ENCODE assay signal across 1 cellular context in genomic region chr20:31603822-31604566, GRCh38.
TF ChIP-seq lines count a peak whose summit lies in the region.

No MANE protein-coding gene starts in this region.

TF ChIP-seq in K562, 482 proteins besides CTCF, POLR2A, EP300 and RAD21 (continued from another document and continues in another):
- no peak for TF ChIP-seq ZBTB11 (CRISPR knock-in tag; IDR thresholded peaks at IDR 0.05)
- no peak for TF ChIP-seq GTF2A2 (tag; IDR thresholded peaks at IDR 0.05)
- no peak for TF ChIP-seq TEAD1 (CRISPR knock-in tag; IDR thresholded peaks at IDR 0.05)
- TF ChIP-seq EGR1 (conservative IDR thresholded peaks at IDR 0.05) = peak; percentile 53
- TF ChIP-seq POLR3A (IDR thresholded peaks at IDR 0.05; ENCODE audit: borderline replicate concordance, extremely low read depth, insufficient read depth, insufficient read length) = no peak
- TF ChIP-seq RBM22 (IDR thresholded peaks at IDR 0.05; ENCODE audit: low read depth, low read length, poor library complexity, severe bottlenecking) = peak; percentile 59
- peak; percentile 38; the same call in 1 of the 2 replicates for TF ChIP-seq TCF3 (CRISPR knock-in tag; IDR thresholded peaks at IDR 0.05)
- TF ChIP-seq HMGN3 (IDR thresholded peaks at IDR 0.05; ENCODE audit: borderline replicate concordance, extremely low read depth, insufficient read length, low read depth, low read length) = peak; percentile 96
- TF ChIP-seq KDM1A (IDR thresholded peaks at IDR 0.05) = peak in 1 of 2 experiments; percentile 69; a peak in 2 of 4 replicates
- 0 out of 2 replicates have a peak, but pooled peaks have one; percentile 38 for TF ChIP-seq THAP12 (CRISPR knock-in tag; IDR thresholded peaks at IDR 0.05)
- TF ChIP-seq MNT (conservative IDR thresholded peaks at IDR 0.05) = peak in 1 of 2 experiments; percentile 73
- TF ChIP-seq ZNF507 (tag; conservative IDR thresholded peaks at IDR 0.05) = no peak
- TF ChIP-seq ZNF445 (CRISPR knock-in tag; IDR thresholded peaks at IDR 0.05; ENCODE audit: low read depth) = no peak
- TF ChIP-seq CXXC5 (CRISPR knock-in tag; IDR thresholded peaks at IDR 0.05) = peak; percentile 90
- TF ChIP-seq ZNF740 (CRISPR knock-in tag; IDR thresholded peaks at IDR 0.05) = peak; percentile 94
- peak in 1 of 2 experiments; percentile 84; a peak in 2 of 4 replicates for TF ChIP-seq ZNF740 (tag; IDR thresholded peaks at IDR 0.05)
- no peak for TF ChIP-seq SNAPC5 (CRISPR knock-in tag; IDR thresholded peaks at IDR 0.05)
- peak; percentile 76; the same call in 1 of the 2 replicates for TF ChIP-seq CBX1 (IDR thresholded peaks at IDR 0.05; ENCODE audit: low read depth)
- peak; percentile 43; the same call in 1 of the 2 replicates for TF ChIP-seq JUNB (CRISPR knock-in tag; conservative IDR thresholded peaks at IDR 0.05)
- TF ChIP-seq CHAMP1 (IDR thresholded peaks at IDR 0.05) = no peak
- TF ChIP-seq MBD1 (CRISPR knock-in tag; IDR thresholded peaks at IDR 0.05) = 0 out of 2 replicates have a peak, but pooled peaks have one; percentile 26
- TF ChIP-seq RBFOX2 (IDR thresholded peaks at IDR 0.05; ENCODE audit: low read depth, low read length) = no peak
- no peak for TF ChIP-seq NUFIP1 (IDR thresholded peaks at IDR 0.05; ENCODE audit: partially characterized antibody)
- TF ChIP-seq UBTF (IDR thresholded peaks at IDR 0.05; ENCODE audit: borderline replicate concordance in 1 of 2, low read depth in 2 of 2, low read length in 2 of 2) = peak in 1 of 2 experiments; percentile 69; a peak in 2 of 4 replicates
- peak; percentile 38 for TF ChIP-seq SMARCB1 (IDR thresholded peaks at IDR 0.05; ENCODE audit: insufficient read length, low read depth)
- no peak for TF ChIP-seq ZNF280A (IDR thresholded peaks at IDR 0.05; ENCODE audit: low read depth, partially characterized antibody)
- TF ChIP-seq PML (IDR thresholded peaks at IDR 0.05; ENCODE audit: low read length) = no peak
- TF ChIP-seq MED1 (CRISPR knock-in tag; IDR thresholded peaks at IDR 0.05; ENCODE audit: borderline replicate concordance) = no peak
- no peak for TF ChIP-seq DIDO1 (tag; IDR thresholded peaks at IDR 0.05; ENCODE audit: low read depth)
- TF ChIP-seq SREBF1 (IDR thresholded peaks at IDR 0.05; ENCODE audit: borderline replicate concordance, low read depth, low read length) = no peak
- no peak for TF ChIP-seq ZNF449 (CRISPR knock-in tag; IDR thresholded peaks at IDR 0.05)
- TF ChIP-seq DACH1 (IDR thresholded peaks at IDR 0.05; ENCODE audit: partially characterized antibody) = no peak
- TF ChIP-seq PTTG1 (tag; IDR thresholded peaks at IDR 0.05; ENCODE audit: low read depth) = no peak
- no peak for TF ChIP-seq CEBPG (CRISPR knock-in tag; IDR thresholded peaks at IDR 0.05)
- TF ChIP-seq CEBPG (tag; conservative IDR thresholded peaks at IDR 0.05 in 1 of 2, IDR thresholded peaks at IDR 0.05 in 1 of 2) = 0 out of 4 replicates have a peak, but pooled peaks of 1 of the 2 experiments have one; percentile 18
- peak; percentile 37 for TF ChIP-seq RBBP5 (IDR thresholded peaks at IDR 0.05; ENCODE audit: borderline replicate concordance, insufficient read depth, low read length, poor library complexity, severe bottlenecking)
- TF ChIP-seq SRF (CRISPR knock-in tag; IDR thresholded peaks at IDR 0.05) = no peak
